In the genomic region with DNA sequence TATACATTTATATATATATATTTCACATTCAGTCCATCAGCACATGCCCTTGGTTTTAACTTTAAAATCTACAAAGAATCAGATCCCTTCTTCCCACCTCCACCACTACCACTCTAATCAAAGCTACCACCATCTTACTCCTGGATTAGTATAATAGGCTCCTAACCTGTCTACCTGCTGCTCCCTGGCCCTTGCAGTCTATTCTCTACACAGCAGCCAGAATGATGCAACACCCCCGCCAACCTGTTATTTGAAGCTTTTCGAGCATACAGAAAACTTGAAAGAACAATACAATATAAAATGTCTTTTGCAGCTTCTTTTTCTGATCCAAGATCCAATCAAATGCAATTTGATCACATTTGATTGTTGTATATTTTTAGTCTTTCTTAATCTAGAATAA, we compare ENCODE assay signal across 30 cellular contexts.
DNase-seq lines count a peak whose midpoint lies in the region; ATAC-seq and TF ChIP-seq lines count a peak whose summit lies in the region.
"Had no signal": no experiment of that assay in that cellular context is flagged by ENCODE, and none has a peak within 500 bp of the region (broad histone marks: within the 10 kb centered on the region; RNA-seq: fewer than 3 reads in every experiment).

No MANE protein-coding gene starts in this region.

- peaks cover 7% of the 10 kb centered on the region for H3K9me3 Mint-ChIP-seq in Calu3 (ENCODE audit: low read depth, unreplicated experiment)
- H3K9me3 Mint-ChIP-seq in HFFc6: 0 out of 2 replicates have a peak, but pooled peaks cover 4% of the 10 kb centered on the region
- H3K9me3 Mint-ChIP-seq: CD8-positive, alpha-beta T cell; IgD-negative memory B cell had no signal

- H3K27ac ChIP-seq in WERI-Rb-1: no peak overlapping the region
- H3K27ac ChIP-seq in epithelial cell of prostate: peak overlapping the region; percentile 99
- H3K27ac ChIP-seq: C4-2B had no signal

- DNase-seq in Calu3 (no peak), HFFc6 (no peak), WERI-Rb-1 (peak; percentile 12), epithelial cell of prostate (ENCODE audit: low read depth, low spot score) (no peak), HPDE6-E6E7 (ENCODE audit: extremely low spot score) (no peak), amniotic stem cell (lab: John Stamatoyannopoulos, UW) (no peak), sciatic nerve (ENCODE audit: low spot score) (no peak)
- DNase-seq: Caco-2; CD8-positive, alpha-beta T cell; DMS 273 treated with DMSO at 0.1 percent for 48 hours; DMS79; EL; GDM1; Karpas-422; NCI-H1105; NCI-H1436 treated with DMSO at 0.1 percent for 48 hours; NCI-H187 treated with DMSO at 0.1 percent for 48 hours; NCI-H2171 treated with DMSO at 0.1 percent for 48 hours; NCI-H524; NCI-H748 treated with DMSO at 0.1 percent for 48 hours; NK-92 treated with Interleukin-12 subunit alpha and Interleukin-12 subunit beta, amount 100 ng/mL, for 24 hours; SHP77 treated with DMSO at 0.1 percent for 48 hours; SW 1271; T-helper 17 cell had no signal

- peaks cover 2% of the 10 kb centered on the region for H3K36me3 Mint-ChIP-seq in Calu3 (ENCODE audit: insufficient read depth, unreplicated experiment)
- H3K36me3 Mint-ChIP-seq in HFFc6 (ENCODE audit: low read depth): peaks cover 28% of the 10 kb centered on the region
- H3K36me3 Mint-ChIP-seq: CD8-positive, alpha-beta T cell; IgD-negative memory B cell had no signal

- intact Hi-C loops in Calu3 (cut with micrococcal nuclease; ENCODE audit: unreplicated experiment): no loop called here
- intact Hi-C loops in sciatic nerve (cut with DNase I): no loop called here

- H3K4me3 ChIP-seq in WERI-Rb-1 (ENCODE audit: low read depth, low read length): no peak overlapping the region
- H3K4me3 ChIP-seq: A549, GM12878 had no signal

- no peaks in the 10 kb centered on the region for H3K9me3 ChIP-seq in WERI-Rb-1 (ENCODE audit: severe bottlenecking)
- H3K9me3 ChIP-seq: A549, Caco-2 had no signal

- BruUV-seq in Calu3 (replicated peaks; lab: Mats Ljungman, UMichigan): no TSS peak

- TF ChIP-seq CTCF in Calu3 (IDR thresholded peaks at IDR 0.05; ENCODE audit: unreplicated experiment): no peak
- no peak for TF ChIP-seq CTCF in HFFc6 (IDR thresholded peaks at IDR 0.05)
- TF ChIP-seq CTCF in WERI-Rb-1 (IDR thresholded peaks at IDR 0.05; ENCODE audit: low read depth, low read length): no peak

- H3K27ac Mint-ChIP-seq in Calu3 (ENCODE audit: unreplicated experiment) (peak overlapping the region; percentile 67), HFFc6 (peak overlapping the region; percentile 91)
- H3K27ac Mint-ChIP-seq: CD8-positive, alpha-beta T cell; IgD-negative memory B cell; T-helper 17 cell had no signal

- H3K4me3 Mint-ChIP-seq in Calu3 (ENCODE audit: low read depth, unreplicated experiment): no peak overlapping the region
- peak overlapping the region; percentile 55 for H3K4me3 Mint-ChIP-seq in HFFc6
- H3K4me3 Mint-ChIP-seq: CD8-positive, alpha-beta T cell; IgD-negative memory B cell; T-helper 17 cell had no signal

- no peaks in the 10 kb centered on the region for H3K36me3 ChIP-seq in WERI-Rb-1

- H3K4me1 Mint-ChIP-seq in Calu3 (ENCODE audit: low read depth, unreplicated experiment) (peaks cover 65% of the 10 kb centered on the region), HFFc6 (ENCODE audit: low read depth) (peaks cover 76% of the 10 kb centered on the region)
- H3K4me1 Mint-ChIP-seq: IgD-negative memory B cell, T-helper 17 cell had no signal

- H3K27me3 Mint-ChIP-seq in Calu3 (ENCODE audit: unreplicated experiment): no peaks in the 10 kb centered on the region
- no peaks in the 10 kb centered on the region for H3K27me3 Mint-ChIP-seq in HFFc6 (ENCODE audit: insufficient read depth)
- H3K27me3 Mint-ChIP-seq: T-helper 17 cell had no signal

- CTCF ChIA-PET in Calu3 (lab: Charles Lee): interaction anchor here (3.6 kb wide), 1 partner anchor 56 kb away, joined by 10 read pairs; no protein-coding TSS in a partner anchor

- ATAC-seq in HG02884 (IDR thresholded peaks at IDR 0.05; ENCODE audit: unreplicated experiment): no peak
- ATAC-seq in sciatic nerve: no peak
- ATAC-seq: A549; CD8-positive, alpha-beta T cell; GM12878; Panc1; T-helper 17 cell had no signal

- no peaks in the 10 kb centered on the region for H3K27me3 ChIP-seq in WERI-Rb-1 (ENCODE audit: insufficient read depth, low read depth, severe bottlenecking)
